16 cellular contexts compared by ENCODE assay signal in the genomic region with DNA sequence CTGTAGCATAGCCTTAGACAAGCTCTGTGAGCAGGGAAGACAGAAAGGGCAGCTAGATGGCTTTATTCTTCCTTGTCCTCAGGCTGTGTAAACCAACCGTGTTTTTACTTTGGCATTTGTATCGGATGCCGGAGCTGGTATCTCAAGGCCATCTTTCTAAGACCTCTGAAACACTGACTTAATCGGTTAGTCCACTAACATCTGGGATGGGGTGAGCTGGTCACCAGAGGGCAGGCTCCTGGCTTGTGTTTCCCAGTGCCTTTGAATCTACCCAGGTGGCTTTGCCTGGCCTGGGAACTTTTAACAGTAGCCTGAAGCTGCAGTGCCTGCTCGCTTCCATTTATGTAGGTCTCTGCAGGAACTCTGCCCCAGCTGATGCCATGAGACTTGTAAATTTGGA.
"Had no signal": no experiment of that assay in that cellular context is flagged by ENCODE, and none has a peak within 500 bp of the region (broad histone marks: within the 10 kb centered on the region; RNA-seq: fewer than 3 reads in every experiment).

No MANE protein-coding gene starts in this region.

- H3K27ac ChIP-seq: prostate gland, right lobe of liver, tibial nerve had no signal

- H3K27me3 ChIP-seq: dorsolateral prefrontal cortex, right lobe of liver, tibial nerve had no signal

- H3K9me3 ChIP-seq: prostate gland, right lobe of liver, tibial nerve had no signal

- H3K27ac Mint-ChIP-seq: activated CD8-positive, alpha-beta memory T cell treated with anti-CD3 and anti-CD28 coated beads, Interleukin-2, amount 10 ng/mL, durations not matched to agents 7 days and 5 days; activated naive CD8-positive, alpha-beta T cell treated with anti-CD3 and anti-CD28 coated beads, Interleukin-2, amount 10 ng/mL, durations not matched to agents 7 days and 5 days; natural killer cell treated with Interleukin-12 subunit alpha and Interleukin-12 subunit beta and Interleukin-15 and Interleukin-18, amount 100 ng/mL, for 72 hours; stimulated activated memory B cell treated with anti-CD40 and anti-IgM and Interleukin-4, amounts not matched to agents 10 μg/mL and 1 μg/mL and 100 μg/mL, for 72 hours; T-helper 2 cell treated with Interferon-gamma antibody and Interleukin-4, amounts not matched to agents 5 μg/mL and 100 μg/mL, for 36 hours had no signal

- DNase-seq: activated CD4-positive, alpha-beta T cell treated with anti-CD3 and anti-CD28 coated beads, Interleukin-2, amount 50 U/mL, for 4 hours; activated CD4-positive, CD25-positive, alpha-beta regulatory T cell treated with anti-CD3 and anti-CD28 coated beads, Interleukin-2, amount 50 U/mL, for 72 hours; activated CD8-positive, alpha-beta memory T cell treated with anti-CD3 and anti-CD28 coated beads, Interleukin-2, amount 10 ng/mL, durations not matched to agents 7 days and 5 days; activated naive CD8-positive, alpha-beta T cell treated with anti-CD3 and anti-CD28 coated beads, Interleukin-2, amount 10 ng/mL, durations not matched to agents 7 days and 5 days; activated T-cell treated with anti-CD3 and anti-CD28 coated beads, Interleukin-2, amount 50 U/mL, for 48 hours; anterior cingulate cortex; dorsolateral prefrontal cortex; mammary epithelial cell; occipital lobe; right lobe of liver; SW 1271 had no signal

- H3K4me3 ChIP-seq: dorsolateral prefrontal cortex, prostate gland, right lobe of liver, tibial nerve had no signal

- H3K27me3 Mint-ChIP-seq: stimulated activated memory B cell treated with anti-CD40 and anti-IgM and Interleukin-4, amounts not matched to agents 10 μg/mL and 1 μg/mL and 100 μg/mL, for 72 hours had no signal

- H3K4me1 ChIP-seq: prostate gland, right lobe of liver had no signal

- ATAC-seq: activated CD8-positive, alpha-beta memory T cell treated with anti-CD3 and anti-CD28 coated beads, Interleukin-2, amount 10 ng/mL, durations not matched to agents 7 days and 5 days; natural killer cell treated with Interleukin-12 subunit alpha and Interleukin-12 subunit beta and Interleukin-15 and Interleukin-18, amount 100 ng/mL, for 72 hours; stimulated activated memory B cell treated with anti-CD40 and anti-IgM and Interleukin-4, amounts not matched to agents 10 μg/mL and 1 μg/mL and 100 μg/mL, for 72 hours had no signal

- H3K4me3 Mint-ChIP-seq: activated CD8-positive, alpha-beta memory T cell treated with anti-CD3 and anti-CD28 coated beads, Interleukin-2, amount 10 ng/mL, durations not matched to agents 7 days and 5 days; activated naive CD8-positive, alpha-beta T cell treated with anti-CD3 and anti-CD28 coated beads, Interleukin-2, amount 10 ng/mL, durations not matched to agents 7 days and 5 days; natural killer cell treated with Interleukin-12 subunit alpha and Interleukin-12 subunit beta and Interleukin-15 and Interleukin-18, amount 100 ng/mL, for 72 hours; stimulated activated memory B cell treated with anti-CD40 and anti-IgM and Interleukin-4, amounts not matched to agents 10 μg/mL and 1 μg/mL and 100 μg/mL, for 72 hours; T-helper 2 cell treated with Interferon-gamma antibody and Interleukin-4, amounts not matched to agents 5 μg/mL and 100 μg/mL, for 36 hours had no signal

- H3K4me1 Mint-ChIP-seq: activated CD8-positive, alpha-beta memory T cell treated with anti-CD3 and anti-CD28 coated beads, Interleukin-2, amount 10 ng/mL, durations not matched to agents 7 days and 5 days; activated naive CD8-positive, alpha-beta T cell treated with anti-CD3 and anti-CD28 coated beads, Interleukin-2, amount 10 ng/mL, durations not matched to agents 7 days and 5 days; stimulated activated memory B cell treated with anti-CD40 and anti-IgM and Interleukin-4, amounts not matched to agents 10 μg/mL and 1 μg/mL and 100 μg/mL, for 72 hours had no signal

- H3K36me3 Mint-ChIP-seq: activated CD8-positive, alpha-beta memory T cell treated with anti-CD3 and anti-CD28 coated beads, Interleukin-2, amount 10 ng/mL, durations not matched to agents 7 days and 5 days; activated naive CD8-positive, alpha-beta T cell treated with anti-CD3 and anti-CD28 coated beads, Interleukin-2, amount 10 ng/mL, durations not matched to agents 7 days and 5 days; natural killer cell treated with Interleukin-12 subunit alpha and Interleukin-12 subunit beta and Interleukin-15 and Interleukin-18, amount 100 ng/mL, for 72 hours; stimulated activated memory B cell treated with anti-CD40 and anti-IgM and Interleukin-4, amounts not matched to agents 10 μg/mL and 1 μg/mL and 100 μg/mL, for 72 hours had no signal

- H3K9me3 Mint-ChIP-seq: activated naive CD8-positive, alpha-beta T cell treated with anti-CD3 and anti-CD28 coated beads, Interleukin-2, amount 10 ng/mL, durations not matched to agents 7 days and 5 days; natural killer cell treated with Interleukin-12 subunit alpha and Interleukin-12 subunit beta and Interleukin-15 and Interleukin-18, amount 100 ng/mL, for 72 hours; stimulated activated memory B cell treated with anti-CD40 and anti-IgM and Interleukin-4, amounts not matched to agents 10 μg/mL and 1 μg/mL and 100 μg/mL, for 72 hours; T-helper 2 cell treated with Interferon-gamma antibody and Interleukin-4, amounts not matched to agents 5 μg/mL and 100 μg/mL, for 36 hours had no signal

- H3K36me3 ChIP-seq: prostate gland, right lobe of liver, tibial nerve had no signal
